ENCODE assay signal across 25 cellular contexts in genomic region chr15:95742836-95743235, GRCh38.
DNase-seq lines count a peak whose midpoint lies in the region; ATAC-seq and TF ChIP-seq lines count a peak whose summit lies in the region.
"Had no signal": no experiment of that assay in that cellular context is flagged by ENCODE, and none has a peak within 500 bp of the region (broad histone marks: within the 10 kb centered on the region; RNA-seq: fewer than 3 reads in every experiment).

No MANE protein-coding gene starts in this region.

- no peak for DNase-seq in CD4-positive, CD25-positive, alpha-beta regulatory T cell
- DNase-seq in Daoy (ENCODE audit: low read depth) (peak; percentile 16), RPMI7951 (ENCODE audit: low read depth) (peak; percentile 3), fibroblast of mammary gland (ENCODE audit: low read depth) (peak; percentile 14), type B pancreatic cell (ENCODE audit: extremely low spot score, unreplicated experiment) (no peak), mesendoderm (no peak)
- DNase-seq in CD4-positive, alpha-beta memory T cell = no peak
- DNase-seq: activated CD4-positive, alpha-beta T cell treated with anti-CD3 and anti-CD28 coated beads for 36 hours; activated CD8-positive, alpha-beta memory T cell treated with anti-CD3 and anti-CD28 coated beads for 24 hours; activated T-cell treated with anti-CD3 and anti-CD28 coated beads, Interleukin-2, amount 50 U/mL, for 1 hour; brain microvascular endothelial cell; colonic mucosa; DMS 273 treated with DMSO at 0.1 percent for 48 hours; effector memory CD8-positive, alpha-beta T cell; esophagus squamous epithelium; kidney; lower lobe of right lung; NCI-H2081 treated with DMSO at 0.1 percent for 48 hours; stimulated activated CD4-positive, alpha-beta T cell treated with anti-CD3 and anti-CD28 coated beads, Interleukin-4, amount 100 ng/mL, for 4 hours; stimulated activated naive CD4-positive, alpha-beta T cell treated with Interleukin-2 at 50 U/mL for 16 hours; T-helper 1 cell had no signal

- H3K4ac ChIP-seq in mesendoderm (ENCODE audit: low read depth, low read length) = no peak overlapping the region

- H2BK5ac ChIP-seq in mesendoderm (ENCODE audit: low read length) = no peak overlapping the region

- H4K8ac ChIP-seq in mesendoderm (ENCODE audit: low read depth, low read length) = no peak overlapping the region

- CTCF ChIA-PET in CD4-positive, alpha-beta memory T cell (lab: Charles Lee; ENCODE audit: partially characterized antibody) = no interaction called here

- H3K23ac ChIP-seq in mesendoderm (ENCODE audit: low read length) = no peak overlapping the region

- H3K27me3 ChIP-seq in CD4-positive, CD25-positive, alpha-beta regulatory T cell (ENCODE audit: control insufficient read depth, insufficient read depth, low read length) = no peaks in the 10 kb centered on the region
- H3K27me3 ChIP-seq in CD4-positive, alpha-beta memory T cell (ENCODE audit: insufficient read depth, low read length) = no peaks in the 10 kb centered on the region
- no peaks in the 10 kb centered on the region for H3K27me3 ChIP-seq in mesendoderm (ENCODE audit: insufficient read depth, low read length, poor library complexity)
- H3K27me3 ChIP-seq: adrenal gland, brain microvascular endothelial cell, colonic mucosa, SJSA1 had no signal

- H3K36me3 Mint-ChIP-seq in CD4-positive, CD25-positive, alpha-beta regulatory T cell = no peaks in the 10 kb centered on the region
- no peaks in the 10 kb centered on the region for H3K36me3 Mint-ChIP-seq in CD4-positive, alpha-beta memory T cell
- H3K36me3 Mint-ChIP-seq in type B pancreatic cell = no peaks in the 10 kb centered on the region

- no peaks in the 10 kb centered on the region for H3K79me1 ChIP-seq in mesendoderm (ENCODE audit: low read length)

- intact Hi-C loops in CD4-positive, alpha-beta memory T cell (cut with micrococcal nuclease) = no loop called here

- TF ChIP-seq CTCF in fibroblast of mammary gland (conservative IDR thresholded peaks at IDR 0.05; ENCODE audit: control insufficient read depth, insufficient read depth, low read depth, low read length) (no peak), type B pancreatic cell (conservative IDR thresholded peaks at IDR 0.05) (no peak)

- POLR2A ChIA-PET in CD4-positive, alpha-beta memory T cell (lab: Charles Lee; ENCODE audit: partially characterized antibody) = no interaction called here

- H3K9ac ChIP-seq in mesendoderm (ENCODE audit: low read length) = no peak overlapping the region

- H3K36me3 ChIP-seq in CD4-positive, CD25-positive, alpha-beta regulatory T cell (ENCODE audit: control insufficient read depth, insufficient read depth, low read length) = no peaks in the 10 kb centered on the region
- H3K36me3 ChIP-seq in CD4-positive, alpha-beta memory T cell (ENCODE audit: insufficient read depth, low read length) = no peaks in the 10 kb centered on the region
- no peaks in the 10 kb centered on the region for H3K36me3 ChIP-seq in mesendoderm (ENCODE audit: control insufficient read depth, insufficient read depth, low read length)
- H3K36me3 ChIP-seq: adrenal gland, brain microvascular endothelial cell, colonic mucosa, esophagus squamous epithelium, lower lobe of right lung, SJSA1 had no signal

- no peaks in the 10 kb centered on the region for H3K9me3 ChIP-seq in CD4-positive, CD25-positive, alpha-beta regulatory T cell (ENCODE audit: control insufficient read depth in 2 of 2, low read length in 2 of 2)
- no peaks in the 10 kb centered on the region for H3K9me3 ChIP-seq in CD4-positive, alpha-beta memory T cell (ENCODE audit: control insufficient read depth in 1 of 2, low read length in 2 of 2)
- H3K9me3 ChIP-seq: adrenal gland, colonic mucosa, esophagus squamous epithelium, lower lobe of right lung, SJSA1 had no signal

- H3K27me3 Mint-ChIP-seq in CD4-positive, CD25-positive, alpha-beta regulatory T cell = no peaks in the 10 kb centered on the region
- H3K27me3 Mint-ChIP-seq in CD4-positive, alpha-beta memory T cell = peaks cover 0 to 1% of the 10 kb centered on the region in 2 donors
- no peaks in the 10 kb centered on the region for H3K27me3 Mint-ChIP-seq in type B pancreatic cell

- no peak overlapping the region for H3K27ac ChIP-seq in CD4-positive, CD25-positive, alpha-beta regulatory T cell (ENCODE audit: insufficient read depth, low read length, poor library complexity, severe bottlenecking)
- H3K27ac ChIP-seq in CD4-positive, alpha-beta memory T cell (ENCODE audit: low read depth, low read length) = no peak overlapping the region
- no peak overlapping the region for H3K27ac ChIP-seq in mesendoderm (ENCODE audit: low read depth, low read length)
- H3K27ac ChIP-seq: adrenal gland, brain microvascular endothelial cell, C4-2B, colonic mucosa, esophagus squamous epithelium, lower lobe of right lung, SJSA1 had no signal

- H3K4me3 Mint-ChIP-seq in CD4-positive, CD25-positive, alpha-beta regulatory T cell = peak overlapping the region in 1 of 4 donors; percentile 15
- peak overlapping the region in 2 of 8 donors; percentile 3 to 27 for H3K4me3 Mint-ChIP-seq in CD4-positive, alpha-beta memory T cell
- no peak overlapping the region for H3K4me3 Mint-ChIP-seq in type B pancreatic cell
- H3K4me3 Mint-ChIP-seq: activated CD4-positive, alpha-beta T cell treated with anti-CD3 and anti-CD28 coated beads for 36 hours had no signal

- no CpG with 5 or more reads among the region's 2 CpGs for WGBS in mesendoderm (ENCODE audit: extremely low coverage, insufficient coverage, low lambda C conversion rate)

- H3K18ac ChIP-seq in mesendoderm (ENCODE audit: low read length) = no peak overlapping the region

- H3K79me2 ChIP-seq in mesendoderm (ENCODE audit: control insufficient read depth, insufficient read depth, low read length) = no peaks in the 10 kb centered on the region

- no peak overlapping the region for H2BK15ac ChIP-seq in mesendoderm (replicated peaks; ENCODE audit: low read depth)

- H4K5ac ChIP-seq in mesendoderm (ENCODE audit: low read length) = no peak overlapping the region

- peaks cover 2 to 13% (median 4%) of the 10 kb centered on the region in 7 donors for H3K9me3 Mint-ChIP-seq in CD4-positive, CD25-positive, alpha-beta regulatory T cell
- peaks cover 3 to 7% (median 4%) of the 10 kb centered on the region in 8 donors for H3K9me3 Mint-ChIP-seq in CD4-positive, alpha-beta memory T cell
- H3K9me3 Mint-ChIP-seq in type B pancreatic cell = peaks cover 8% of the 10 kb centered on the region

- peaks cover 18 to 25% (median 19%) of the 10 kb centered on the region in 4 donors for H3K4me1 Mint-ChIP-seq in CD4-positive, CD25-positive, alpha-beta regulatory T cell
- H3K4me1 Mint-ChIP-seq in CD4-positive, alpha-beta memory T cell = peaks cover 11 to 22% (median 13%) of the 10 kb centered on the region in 4 donors
- no peaks in the 10 kb centered on the region for H3K4me1 Mint-ChIP-seq in type B pancreatic cell (ENCODE audit: unreplicated experiment)

- H3K4me1 ChIP-seq in CD4-positive, CD25-positive, alpha-beta regulatory T cell (ENCODE audit: control insufficient read depth, insufficient read depth, low read length, poor library complexity, severe bottlenecking) = peaks cover 10% of the 10 kb centered on the region
- peaks cover 11% of the 10 kb centered on the region for H3K4me1 ChIP-seq in CD4-positive, alpha-beta memory T cell (ENCODE audit: insufficient read depth, low read length)
- H3K4me1 ChIP-seq in mesendoderm (ENCODE audit: control insufficient read depth, low read depth, low read length) = no peaks in the 10 kb centered on the region
- H3K4me1 ChIP-seq: adrenal gland, colonic mucosa, esophagus squamous epithelium, lower lobe of right lung, SJSA1 had no signal

- H2BK120ac ChIP-seq in mesendoderm (ENCODE audit: low read depth, low read length) = no peak overlapping the region

- H3K27ac Mint-ChIP-seq in CD4-positive, CD25-positive, alpha-beta regulatory T cell = peak overlapping the region in 2 of 3 donors; percentile 74 to 86
- H3K27ac Mint-ChIP-seq in CD4-positive, alpha-beta memory T cell = no peak overlapping the region
- no peak overlapping the region for H3K27ac Mint-ChIP-seq in type B pancreatic cell
- H3K27ac Mint-ChIP-seq: activated CD4-positive, alpha-beta T cell treated with anti-CD3 and anti-CD28 coated beads for 36 hours; effector memory CD8-positive, alpha-beta T cell had no signal

- H3K56ac ChIP-seq in mesendoderm (ENCODE audit: low read length) = no peak overlapping the region

- no peak overlapping the region for H3K4me3 ChIP-seq in CD4-positive, CD25-positive, alpha-beta regulatory T cell (ENCODE audit: low read depth, low read length)
- no peak overlapping the region for H3K4me3 ChIP-seq in fibroblast of mammary gland (ENCODE audit: control insufficient read depth, low read depth, low read length)
- H3K4me3 ChIP-seq in CD4-positive, alpha-beta memory T cell (ENCODE audit: low read length in 2 of 2) = no peak overlapping the region
- no peak overlapping the region for H3K4me3 ChIP-seq in mesendoderm (ENCODE audit: low read length)
- H3K4me3 ChIP-seq: adrenal gland, colonic mucosa, esophagus squamous epithelium, lower lobe of right lung, SJSA1 had no signal

- ATAC-seq in CD4-positive, CD25-positive, alpha-beta regulatory T cell (ENCODE audit: low read depth in 2 of 2) = no peak
- ATAC-seq: activated CD4-positive, alpha-beta T cell treated with anti-CD3 and anti-CD28 coated beads for 36 hours; effector memory CD8-positive, alpha-beta T cell; lower lobe of right lung; sciatic nerve had no signal

- H3K4me2 ChIP-seq in mesendoderm (ENCODE audit: low read length) = no peak overlapping the region

- no peak overlapping the region for H2AK5ac ChIP-seq in mesendoderm (ENCODE audit: low read length)

Comparison
In these comparisons a context has a peak if more than half of its experiments do, and no peak if none do; other contexts are left out.
1. DNase-seq: peak in Daoy (single experiment), RPMI7951 (single experiment) and fibroblast of mammary gland (single experiment); none in CD4-positive, CD25-positive, alpha-beta regulatory T cell (0 of 3), CD4-positive, alpha-beta memory T cell (0 of 5), type B pancreatic cell (single experiment) and mesendoderm (single experiment).
2. H3K27ac Mint-ChIP-seq: peak in CD4-positive, CD25-positive, alpha-beta regulatory T cell (2 of 3); none in CD4-positive, alpha-beta memory T cell (0 of 7) and type B pancreatic cell (single experiment).